In genomic region chr17:50459081-50459676, GRCh38 we compare ENCODE assay signal across 2 cellular contexts.
TF ChIP-seq lines count a peak whose summit lies in the region.

No MANE protein-coding gene starts in this region.

TF ChIP-seq in WTC11, 78 proteins besides CTCF, POLR2A, EP300 and RAD21 (continued from another document):
- TF ChIP-seq USF1 (CRISPR knock-in tag; IDR thresholded peaks at IDR 0.05) (no peak), E2F4 (CRISPR knock-in tag; IDR thresholded peaks at IDR 0.05; ENCODE audit: borderline replicate concordance, low read depth) (no peak)

TF ChIP-seq in liver, 16 proteins besides CTCF, POLR2A, EP300 and RAD21 (continued from another document):
- TF ChIP-seq REST (IDR thresholded peaks at IDR 0.05), result peak; percentile 54
- no peak for TF ChIP-seq NR2F2 (IDR thresholded peaks at IDR 0.05)
- TF ChIP-seq YY1 (IDR thresholded peaks at IDR 0.05), result peak; percentile 84
- peak; percentile 89 for TF ChIP-seq FOXA1 (IDR thresholded peaks at IDR 0.05)
- TF ChIP-seq FOXA2 (IDR thresholded peaks at IDR 0.05), result peak; percentile 88
- TF ChIP-seq HNF4A (conservative IDR thresholded peaks at IDR 0.05), result peak; percentile 70 to 83
- TF ChIP-seq ATF3 (IDR thresholded peaks at IDR 0.05), result peak; percentile 97
- TF ChIP-seq ZBTB33 (IDR thresholded peaks at IDR 0.05), result peak; percentile 80
- no peak for TF ChIP-seq GABPA (IDR thresholded peaks at IDR 0.05 in 1 of 2, conservative IDR thresholded peaks at IDR 0.05 in 1 of 2)
- TF ChIP-seq TAF1 (conservative IDR thresholded peaks at IDR 0.05), result no peak
- TF ChIP-seq JUND (IDR thresholded peaks at IDR 0.05), result peak; percentile 98
- peak; percentile 84 for TF ChIP-seq MAX (IDR thresholded peaks at IDR 0.05)
- TF ChIP-seq RXRA (IDR thresholded peaks at IDR 0.05), result peak; percentile 75 to 92
- TF ChIP-seq EGR1 (IDR thresholded peaks at IDR 0.05; ENCODE audit: low read depth in 2 of 2), result no peak
